Comparison of ENCODE assay signal across 1 cellular context in the genomic region with DNA sequence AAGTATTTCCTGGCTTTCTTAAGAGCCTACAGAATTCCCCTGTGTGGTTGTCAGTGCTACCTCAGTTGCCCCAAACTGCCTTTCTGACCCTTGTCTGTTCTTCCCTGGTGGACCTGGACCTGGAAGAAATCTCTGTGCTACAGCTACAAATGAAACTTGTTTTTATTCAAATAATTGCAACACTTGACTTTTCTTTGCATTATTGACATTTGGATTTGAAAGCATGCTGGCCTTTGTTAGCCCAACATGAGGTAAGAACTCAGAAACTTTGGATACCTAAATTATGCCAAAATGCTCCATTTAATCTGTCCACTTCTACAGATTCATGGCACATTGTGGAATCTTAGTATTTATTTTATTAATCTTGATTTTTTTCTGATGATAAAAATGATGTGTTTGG.
TF ChIP-seq lines count a peak whose summit lies in the region.

No MANE protein-coding gene starts in this region.

TF ChIP-seq in GM23338, 12 proteins besides CTCF, POLR2A, EP300 and RAD21 (continued from another document):
- TF ChIP-seq, protein P1, sequence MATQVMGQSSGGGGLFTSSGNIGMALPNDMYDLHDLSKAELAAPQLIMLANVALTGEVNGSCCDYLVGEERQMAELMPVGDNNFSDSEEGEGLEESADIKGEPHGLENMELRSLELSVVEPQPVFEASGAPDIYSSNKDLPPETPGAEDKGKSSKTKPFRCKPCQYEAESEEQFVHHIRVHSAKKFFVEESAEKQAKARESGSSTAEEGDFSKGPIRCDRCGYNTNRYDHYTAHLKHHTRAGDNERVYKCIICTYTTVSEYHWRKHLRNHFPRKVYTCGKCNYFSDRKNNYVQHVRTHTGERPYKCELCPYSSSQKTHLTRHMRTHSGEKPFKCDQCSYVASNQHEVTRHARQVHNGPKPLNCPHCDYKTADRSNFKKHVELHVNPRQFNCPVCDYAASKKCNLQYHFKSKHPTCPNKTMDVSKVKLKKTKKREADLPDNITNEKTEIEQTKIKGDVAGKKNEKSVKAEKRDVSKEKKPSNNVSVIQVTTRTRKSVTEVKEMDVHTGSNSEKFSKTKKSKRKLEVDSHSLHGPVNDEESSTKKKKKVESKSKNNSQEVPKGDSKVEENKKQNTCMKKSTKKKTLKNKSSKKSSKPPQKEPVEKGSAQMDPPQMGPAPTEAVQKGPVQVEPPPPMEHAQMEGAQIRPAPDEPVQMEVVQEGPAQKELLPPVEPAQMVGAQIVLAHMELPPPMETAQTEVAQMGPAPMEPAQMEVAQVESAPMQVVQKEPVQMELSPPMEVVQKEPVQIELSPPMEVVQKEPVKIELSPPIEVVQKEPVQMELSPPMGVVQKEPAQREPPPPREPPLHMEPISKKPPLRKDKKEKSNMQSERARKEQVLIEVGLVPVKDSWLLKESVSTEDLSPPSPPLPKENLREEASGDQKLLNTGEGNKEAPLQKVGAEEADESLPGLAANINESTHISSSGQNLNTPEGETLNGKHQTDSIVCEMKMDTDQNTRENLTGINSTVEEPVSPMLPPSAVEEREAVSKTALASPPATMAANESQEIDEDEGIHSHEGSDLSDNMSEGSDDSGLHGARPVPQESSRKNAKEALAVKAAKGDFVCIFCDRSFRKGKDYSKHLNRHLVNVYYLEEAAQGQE (IDR thresholded peaks at IDR 0.05; ENCODE audit: unreplicated experiment) = no peak
- TF ChIP-seq STAT1 (IDR thresholded peaks at IDR 0.05; ENCODE audit: unreplicated experiment) (no peak), NANOG (IDR thresholded peaks at IDR 0.05; ENCODE audit: borderline replicate concordance) (no peak), JUNB (IDR thresholded peaks at IDR 0.05; ENCODE audit: unreplicated experiment) (no peak), EZH2phosphoT487 (IDR thresholded peaks at IDR 0.05; ENCODE audit: unreplicated experiment) (no peak), EZH2 (IDR thresholded peaks at IDR 0.05; ENCODE audit: low read depth, unreplicated experiment) (no peak)
- TF ChIP-seq, protein P2, sequence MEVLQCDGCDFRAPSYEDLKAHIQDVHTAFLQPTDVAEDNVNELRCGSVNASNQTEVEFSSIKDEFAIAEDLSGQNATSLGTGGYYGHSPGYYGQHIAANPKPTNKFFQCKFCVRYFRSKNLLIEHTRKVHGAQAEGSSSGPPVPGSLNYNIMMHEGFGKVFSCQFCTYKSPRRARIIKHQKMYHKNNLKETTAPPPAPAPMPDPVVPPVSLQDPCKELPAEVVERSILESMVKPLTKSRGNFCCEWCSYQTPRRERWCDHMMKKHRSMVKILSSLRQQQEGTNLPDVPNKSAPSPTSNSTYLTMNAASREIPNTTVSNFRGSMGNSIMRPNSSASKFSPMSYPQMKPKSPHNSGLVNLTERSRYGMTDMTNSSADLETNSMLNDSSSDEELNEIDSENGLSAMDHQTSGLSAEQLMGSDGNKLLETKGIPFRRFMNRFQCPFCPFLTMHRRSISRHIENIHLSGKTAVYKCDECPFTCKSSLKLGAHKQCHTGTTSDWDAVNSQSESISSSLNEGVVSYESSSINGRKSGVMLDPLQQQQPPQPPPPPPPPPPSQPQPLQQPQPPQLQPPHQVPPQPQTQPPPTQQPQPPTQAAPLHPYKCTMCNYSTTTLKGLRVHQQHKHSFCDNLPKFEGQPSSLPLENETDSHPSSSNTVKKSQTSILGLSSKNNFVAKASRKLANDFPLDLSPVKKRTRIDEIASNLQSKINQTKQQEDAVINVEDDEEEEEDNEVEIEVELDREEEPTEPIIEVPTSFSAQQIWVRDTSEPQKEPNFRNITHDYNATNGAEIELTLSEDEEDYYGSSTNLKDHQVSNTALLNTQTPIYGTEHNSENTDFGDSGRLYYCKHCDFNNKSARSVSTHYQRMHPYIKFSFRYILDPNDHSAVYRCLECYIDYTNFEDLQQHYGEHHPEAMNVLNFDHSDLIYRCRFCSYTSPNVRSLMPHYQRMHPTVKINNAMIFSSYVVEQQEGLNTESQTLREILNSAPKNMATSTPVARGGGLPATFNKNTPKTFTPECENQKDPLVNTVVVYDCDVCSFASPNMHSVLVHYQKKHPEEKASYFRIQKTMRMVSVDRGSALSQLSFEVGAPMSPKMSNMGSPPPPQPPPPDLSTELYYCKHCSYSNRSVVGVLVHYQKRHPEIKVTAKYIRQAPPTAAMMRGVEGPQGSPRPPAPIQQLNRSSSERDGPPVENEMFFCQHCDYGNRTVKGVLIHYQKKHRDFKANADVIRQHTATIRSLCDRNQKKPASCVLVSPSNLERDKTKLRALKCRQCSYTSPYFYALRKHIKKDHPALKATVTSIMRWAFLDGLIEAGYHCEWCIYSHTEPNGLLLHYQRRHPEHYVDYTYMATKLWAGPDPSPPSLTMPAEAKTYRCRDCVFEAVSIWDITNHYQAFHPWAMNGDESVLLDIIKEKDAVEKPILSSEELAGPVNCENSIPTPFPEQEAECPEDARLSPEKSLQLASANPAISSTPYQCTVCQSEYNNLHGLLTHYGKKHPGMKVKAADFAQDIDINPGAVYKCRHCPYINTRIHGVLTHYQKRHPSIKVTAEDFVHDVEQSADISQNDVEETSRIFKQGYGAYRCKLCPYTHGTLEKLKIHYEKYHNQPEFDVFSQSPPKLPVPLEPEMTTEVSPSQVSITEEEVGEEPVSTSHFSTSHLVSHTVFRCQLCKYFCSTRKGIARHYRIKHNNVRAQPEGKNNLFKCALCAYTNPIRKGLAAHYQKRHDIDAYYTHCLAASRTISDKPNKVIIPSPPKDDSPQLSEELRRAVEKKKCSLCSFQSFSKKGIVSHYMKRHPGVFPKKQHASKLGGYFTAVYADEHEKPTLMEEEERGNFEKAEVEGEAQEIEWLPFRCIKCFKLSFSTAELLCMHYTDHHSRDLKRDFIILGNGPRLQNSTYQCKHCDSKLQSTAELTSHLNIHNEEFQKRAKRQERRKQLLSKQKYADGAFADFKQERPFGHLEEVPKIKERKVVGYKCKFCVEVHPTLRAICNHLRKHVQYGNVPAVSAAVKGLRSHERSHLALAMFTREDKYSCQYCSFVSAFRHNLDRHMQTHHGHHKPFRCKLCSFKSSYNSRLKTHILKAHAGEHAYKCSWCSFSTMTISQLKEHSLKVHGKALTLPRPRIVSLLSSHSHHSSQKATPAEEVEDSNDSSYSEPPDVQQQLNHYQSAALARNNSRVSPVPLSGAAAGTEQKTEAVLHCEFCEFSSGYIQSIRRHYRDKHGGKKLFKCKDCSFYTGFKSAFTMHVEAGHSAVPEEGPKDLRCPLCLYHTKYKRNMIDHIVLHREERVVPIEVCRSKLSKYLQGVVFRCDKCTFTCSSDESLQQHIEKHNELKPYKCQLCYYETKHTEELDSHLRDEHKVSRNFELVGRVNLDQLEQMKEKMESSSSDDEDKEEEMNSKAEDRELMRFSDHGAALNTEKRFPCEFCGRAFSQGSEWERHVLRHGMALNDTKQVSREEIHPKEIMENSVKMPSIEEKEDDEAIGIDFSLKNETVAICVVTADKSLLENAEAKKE (CRISPR knock-in tag; IDR thresholded peaks at IDR 0.05) = no peak
- TF ChIP-seq, protein P3, sequence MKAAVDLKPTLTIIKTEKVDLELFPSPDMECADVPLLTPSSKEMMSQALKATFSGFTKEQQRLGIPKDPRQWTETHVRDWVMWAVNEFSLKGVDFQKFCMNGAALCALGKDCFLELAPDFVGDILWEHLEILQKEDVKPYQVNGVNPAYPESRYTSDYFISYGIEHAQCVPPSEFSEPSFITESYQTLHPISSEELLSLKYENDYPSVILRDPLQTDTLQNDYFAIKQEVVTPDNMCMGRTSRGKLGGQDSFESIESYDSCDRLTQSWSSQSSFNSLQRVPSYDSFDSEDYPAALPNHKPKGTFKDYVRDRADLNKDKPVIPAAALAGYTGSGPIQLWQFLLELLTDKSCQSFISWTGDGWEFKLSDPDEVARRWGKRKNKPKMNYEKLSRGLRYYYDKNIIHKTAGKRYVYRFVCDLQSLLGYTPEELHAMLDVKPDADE (IDR thresholded peaks at IDR 0.05) = no peak
